Comparison of ENCODE assay signal across 25 cellular contexts in the genomic region with DNA sequence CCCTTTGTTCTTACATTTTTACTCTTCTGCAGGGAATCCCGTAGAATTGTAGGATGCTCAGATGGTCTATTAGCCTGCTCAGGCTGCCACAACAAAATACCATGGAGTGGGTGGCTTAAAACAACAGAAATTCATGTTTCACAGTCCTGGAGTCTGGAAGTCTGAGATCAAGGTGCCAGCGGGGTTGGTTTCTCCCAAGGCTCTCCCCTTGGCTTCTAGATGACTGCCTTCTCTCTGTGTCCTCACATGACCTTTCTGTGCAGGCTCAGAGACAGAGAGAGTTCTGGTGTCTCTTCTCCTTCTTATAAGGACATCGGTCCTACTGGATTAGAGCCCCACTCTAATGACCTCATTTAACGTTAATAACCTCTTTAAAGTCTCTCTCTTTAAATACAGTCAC. TPM values are rescaled to one million over a fixed set of nuclear protein-coding genes. Genes with fewer than 3 reads are reported as not detected.
"Had no signal": no experiment of that assay in that cellular context is flagged by ENCODE, and none has a peak within 500 bp of the region (broad histone marks: within the 10 kb centered on the region; RNA-seq: fewer than 3 reads in every experiment).

No MANE protein-coding gene starts in this region.

- H3K9me3 Mint-ChIP-seq: activated CD4-positive, alpha-beta memory T cell treated with anti-CD3 and anti-CD28 coated beads, Interleukin-2, amount 10 ng/mL, durations not matched to agents 7 days and 5 days; activated naive CD8-positive, alpha-beta T cell treated with anti-CD3 and anti-CD28 coated beads, Interleukin-2, amount 10 ng/mL, durations not matched to agents 7 days and 5 days; activated T-helper 2 cell treated with anti-CD3 and anti-CD28 coated beads, Interferon-gamma antibody, Interleukin-2, Interleukin-4, amounts not matched to agents 10 μg/mL and 5 μg/mL and 100 μg/mL, durations not matched to agents 14 hours and 24 hours and 36 hours; immature natural killer cell; natural killer cell treated with Interleukin-12 subunit alpha and Interleukin-12 subunit beta and Interleukin-15 and Interleukin-18, amount 100 ng/mL, for 72 hours; stimulated activated naive CD8-positive, alpha-beta T cell treated with anti-CD3 and anti-CD28 coated beads, Interleukin-15, Interleukin-2, amounts not matched to agents 100 ng/mL and 50 ng/mL, for 24 hours had no signal

- H3K4me1 Mint-ChIP-seq: activated CD4-positive, alpha-beta memory T cell treated with anti-CD3 and anti-CD28 coated beads, Interleukin-2, amount 10 ng/mL, durations not matched to agents 7 days and 5 days; activated CD8-positive, alpha-beta memory T cell treated with anti-CD3 and anti-CD28 coated beads, Interleukin-2, amount 10 ng/mL, durations not matched to agents 7 days and 5 days; activated naive CD8-positive, alpha-beta T cell treated with anti-CD3 and anti-CD28 coated beads, Interleukin-2, amount 10 ng/mL, durations not matched to agents 7 days and 5 days; immature natural killer cell had no signal

- DNase-seq: activated CD4-positive, alpha-beta memory T cell treated with anti-CD3 and anti-CD28 coated beads, Interleukin-2, amount 10 ng/mL, durations not matched to agents 7 days and 5 days; activated CD4-positive, alpha-beta T cell treated with anti-CD3 and anti-CD28 coated beads for 4 hours; activated CD8-positive, alpha-beta memory T cell treated with anti-CD3 and anti-CD28 coated beads, Interleukin-2, amount 10 ng/mL, durations not matched to agents 7 days and 5 days; activated naive CD4-positive, alpha-beta T cell treated with Interleukin-2 at 50 U/mL for 16 hours; activated naive CD8-positive, alpha-beta T cell treated with anti-CD3 and anti-CD28 coated beads, Interleukin-2, amount 10 ng/mL, durations not matched to agents 7 days and 5 days; activated T-cell treated with anti-CD3 and anti-CD28 coated beads, Interleukin-2, amount 50 U/mL, for 1 hour; amygdala; dermis blood vessel endothelial cell; effector memory CD4-positive, alpha-beta T cell; heart right ventricle; immature natural killer cell; occipital lobe; right cardiac atrium; stimulated activated CD4-positive, alpha-beta T cell treated with anti-CD3 and anti-CD28 coated beads, Interleukin-2, amount 100 ng/mL, for 48 hours; transverse colon had no signal

- H3K27ac ChIP-seq: esophagus muscularis mucosa, gastroesophageal sphincter, heart right ventricle, transverse colon, vagina had no signal

- H3K9me3 ChIP-seq: esophagus muscularis mucosa, gastroesophageal sphincter, heart right ventricle, transverse colon, vagina had no signal

- H3K27me3 Mint-ChIP-seq: progenitor cell of endocrine pancreas had no signal

- H3K27me3 ChIP-seq: transverse colon, vagina had no signal

- H3K36me3 ChIP-seq: esophagus muscularis mucosa, gastroesophageal sphincter, heart right ventricle, transverse colon, vagina had no signal

- H3K27ac Mint-ChIP-seq: activated CD4-positive, alpha-beta memory T cell treated with anti-CD3 and anti-CD28 coated beads, Interleukin-2, amount 10 ng/mL, durations not matched to agents 7 days and 5 days; activated CD8-positive, alpha-beta memory T cell treated with anti-CD3 and anti-CD28 coated beads, Interleukin-2, amount 10 ng/mL, durations not matched to agents 7 days and 5 days; activated naive CD8-positive, alpha-beta T cell treated with anti-CD3 and anti-CD28 coated beads, Interleukin-2, amount 10 ng/mL, durations not matched to agents 7 days and 5 days; activated T-helper 2 cell treated with anti-CD3 and anti-CD28 coated beads, Interferon-gamma antibody, Interleukin-2, Interleukin-4, amounts not matched to agents 10 μg/mL and 5 μg/mL and 100 μg/mL, durations not matched to agents 14 hours and 24 hours and 36 hours; immature natural killer cell; natural killer cell treated with Interleukin-12 subunit alpha and Interleukin-12 subunit beta and Interleukin-15 and Interleukin-18, amount 100 ng/mL, for 72 hours; stimulated activated naive CD8-positive, alpha-beta T cell treated with anti-CD3 and anti-CD28 coated beads, Interleukin-15, Interleukin-2, amounts not matched to agents 100 ng/mL and 50 ng/mL, for 24 hours; WTC11 had no signal

- FAIRE-seq: endothelial cell of umbilical vein had no signal

- H3K36me3 Mint-ChIP-seq: activated CD8-positive, alpha-beta memory T cell treated with anti-CD3 and anti-CD28 coated beads, Interleukin-2, amount 10 ng/mL, durations not matched to agents 7 days and 5 days; activated naive CD8-positive, alpha-beta T cell treated with anti-CD3 and anti-CD28 coated beads, Interleukin-2, amount 10 ng/mL, durations not matched to agents 7 days and 5 days; immature natural killer cell; natural killer cell treated with Interleukin-12 subunit alpha and Interleukin-12 subunit beta and Interleukin-15 and Interleukin-18, amount 100 ng/mL, for 72 hours had no signal

- H3K4me3 Mint-ChIP-seq: activated CD4-positive, alpha-beta memory T cell treated with anti-CD3 and anti-CD28 coated beads, Interleukin-2, amount 10 ng/mL, durations not matched to agents 7 days and 5 days; activated CD8-positive, alpha-beta memory T cell treated with anti-CD3 and anti-CD28 coated beads, Interleukin-2, amount 10 ng/mL, durations not matched to agents 7 days and 5 days; activated naive CD8-positive, alpha-beta T cell treated with anti-CD3 and anti-CD28 coated beads, Interleukin-2, amount 10 ng/mL, durations not matched to agents 7 days and 5 days; immature natural killer cell; natural killer cell treated with Interleukin-12 subunit alpha and Interleukin-12 subunit beta and Interleukin-15 and Interleukin-18, amount 100 ng/mL, for 72 hours; stimulated activated naive CD8-positive, alpha-beta T cell treated with anti-CD3 and anti-CD28 coated beads, Interleukin-15, Interleukin-2, amounts not matched to agents 100 ng/mL and 50 ng/mL, for 24 hours; WTC11 had no signal

- H3K4me1 ChIP-seq: gastroesophageal sphincter, transverse colon had no signal

- ATAC-seq: activated CD8-positive, alpha-beta memory T cell treated with anti-CD3 and anti-CD28 coated beads, Interleukin-2, amount 10 ng/mL, durations not matched to agents 7 days and 5 days; gastroesophageal sphincter; heart right ventricle; right cardiac atrium; WTC11 had no signal

- H3K4me3 ChIP-seq: esophagus muscularis mucosa, gastroesophageal sphincter, heart right ventricle, transverse colon, vagina had no signal

RNA-seq across cellular contexts. Expression of a gene that starts 41.7 kb away (rescaled TPM):
- total RNA-seq: endothelial cell of umbilical vein; T-helper 2 cell treated with Interferon-gamma antibody and Interleukin-4, amounts not matched to agents 100 ng/mL and 5 ng/mL, for 36 hours had no signal
- polyA plus RNA-seq: endothelial cell of umbilical vein, immature natural killer cell had no signal
